ENCODE assay signal across 8 cellular contexts in genomic region chr1:24502168-24503002, GRCh38. TPM values are rescaled to one million over a fixed set of nuclear protein-coding genes. Genes with fewer than 3 reads are reported as not detected.
DNase-seq lines count a peak whose midpoint lies in the region; ATAC-seq and TF ChIP-seq lines count a peak whose summit lies in the region.

Gene RCAN3, plus strand, starts transcription at chr1:24502836. Its CDS starts 11,537 bp downstream, at chr1:24514373.

- H3K4me3 Mint-ChIP-seq in activated CD4-positive, alpha-beta T cell treated with anti-CD3 and anti-CD28 coated beads for 36 hours = peak within 1 kb of the TSS; percentile 86
- peak within 1 kb of the TSS; percentile 78 for H3K4me3 Mint-ChIP-seq in chondrocyte (ENCODE audit: unreplicated experiment)

- peaks cover 24% of the 10 kb centered on the region for H3K36me3 Mint-ChIP-seq in activated CD4-positive, alpha-beta T cell treated with anti-CD3 and anti-CD28 coated beads for 36 hours (ENCODE audit: low read depth)
- H3K36me3 Mint-ChIP-seq in chondrocyte (ENCODE audit: low read depth) = no peaks in the 10 kb centered on the region

- no peaks in the 10 kb centered on the region for H3K9me3 Mint-ChIP-seq in activated CD4-positive, alpha-beta T cell treated with anti-CD3 and anti-CD28 coated beads for 36 hours (ENCODE audit: low read depth)
- H3K9me3 Mint-ChIP-seq in chondrocyte (ENCODE audit: low read depth) = no peaks in the 10 kb centered on the region

- TF ChIP-seq CTCF in chondrocyte (IDR thresholded peaks at IDR 0.05) (no peak), kidney epithelial cell (IDR thresholded peaks at IDR 0.05; ENCODE audit: insufficient read depth, low read length, poor library complexity, severe bottlenecking) (no peak)

- CTCF ChIA-PET in activated CD4-positive, alpha-beta T cell treated with anti-CD3 and anti-CD28 coated beads for 36 hours (lab: Charles Lee) = interaction anchor here (0.7 to 6.7 kb wide), 11 partner anchors 10 to 87 kb away, joined by 3 to 61 read pairs (median 7); partner anchors contain the start of gene NIPAL3

- peak within 1 kb of the TSS; percentile 79 for H3K4me3 ChIP-seq in kidney epithelial cell (ENCODE audit: low read depth, low read length)

- H3K27me3 Mint-ChIP-seq in activated CD4-positive, alpha-beta T cell treated with anti-CD3 and anti-CD28 coated beads for 36 hours = no peaks in the 10 kb centered on the region
- peaks cover 10% of the 10 kb centered on the region for H3K27me3 Mint-ChIP-seq in chondrocyte (ENCODE audit: low read depth)

- H3K27me3 ChIP-seq in kidney epithelial cell (ENCODE audit: control insufficient read depth, insufficient read depth, low read length) = no peaks in the 10 kb centered on the region

- POLR2A ChIA-PET in activated CD4-positive, alpha-beta T cell treated with anti-CD3 and anti-CD28 coated beads for 36 hours (lab: Charles Lee) = interaction anchor here (0.6 to 2.0 kb wide), 11 partner anchors 11 to 829 kb away, joined by 3 to 12 read pairs (median 5); partner anchors contain the start of gene NIPAL3

- peak within 1 kb of the TSS; percentile 94 for H3K27ac Mint-ChIP-seq in activated CD4-positive, alpha-beta T cell treated with anti-CD3 and anti-CD28 coated beads for 36 hours
- H3K27ac Mint-ChIP-seq in chondrocyte (ENCODE audit: unreplicated experiment) = peak within 1 kb of the TSS; percentile 60

- ATAC-seq in HG03280 (IDR thresholded peaks at IDR 0.05; ENCODE audit: unreplicated experiment) = peak; percentile 72
- peak; percentile 75 for ATAC-seq in activated CD4-positive, alpha-beta T cell treated with anti-CD3 and anti-CD28 coated beads for 36 hours
- no peak for ATAC-seq in GM21737 (IDR thresholded peaks at IDR 0.05; ENCODE audit: unreplicated experiment)

- H3K4me1 Mint-ChIP-seq in activated CD4-positive, alpha-beta T cell treated with anti-CD3 and anti-CD28 coated beads for 36 hours = peaks cover 56% of the 10 kb centered on the region
- peaks cover 19% of the 10 kb centered on the region for H3K4me1 Mint-ChIP-seq in chondrocyte (ENCODE audit: low read depth)

- DNase-seq in ELR (ENCODE audit: low read depth) (peak; percentile 87), NCI-H510A treated with DMSO at 0.1 percent for 48 hours (lab: John Stamatoyannopoulos, UW) (peak; percentile 84), chondrocyte (ENCODE audit: low spot score) (peak; percentile 94), kidney epithelial cell (ENCODE audit: low read depth) (peak; percentile 39)
- DNase-seq in activated CD4-positive, alpha-beta T cell treated with anti-CD3 and anti-CD28 coated beads for 36 hours = peak; percentile 95
- peak; percentile 73 to 86 for DNase-seq in stimulated activated CD4-positive, alpha-beta T cell treated with anti-CD3 and anti-CD28 coated beads, Interleukin-15, amount 100 ng/mL, for 1 hour (ENCODE audit: low read depth in 1 of 2, low spot score in 1 of 2)

- H3K36me3 ChIP-seq in kidney epithelial cell (ENCODE audit: control insufficient read depth, insufficient read depth, low read length) = no peaks in the 10 kb centered on the region

- intact Hi-C loops in activated CD4-positive, alpha-beta T cell treated with anti-CD3 and anti-CD28 coated beads for 36 hours (cut with DNase I, micrococcal nuclease) = loop anchor here (1.0 to 10.0 kb wide), 9 partner anchors 14 to 140 kb away; partner anchors contain the start of gene NIPAL3 (in 1 of the 2)

RNA-seq across cellular contexts. Expression of gene RCAN3, which starts in this region (rescaled TPM):
- 10 to 100 TPM; 62.3 to 67.5 TPM for total RNA-seq in activated CD4-positive, alpha-beta T cell treated with anti-CD3 and anti-CD28 coated beads for 36 hours
- total RNA-seq in chondrocyte (14.5 to 16.2 TPM (median 15.2 TPM) in 3 replicates), kidney epithelial cell (20.3 and 24.4 TPM in 2 replicates)

Comparison
In these comparisons a context has a peak if more than half of its experiments do, and no peak if none do; other contexts are left out.
1. DNase-seq: peak in every context shown above with its lines; median percentile 95 in activated CD4-positive, alpha-beta T cell treated with anti-CD3 and anti-CD28 coated beads for 36 hours; 94 in chondrocyte; 87 in ELR; 84 in NCI-H510A treated with DMSO at 0.1 percent for 48 hours; 80 in stimulated activated CD4-positive, alpha-beta T cell treated with anti-CD3 and anti-CD28 coated beads, Interleukin-15, amount 100 ng/mL, for 1 hour; 39 in kidney epithelial cell.